Comparison of ENCODE assay signal across 16 cellular contexts in genomic region chr10:131200856-131201470, GRCh38.
"Had no signal": no experiment of that assay in that cellular context is flagged by ENCODE, and none has a peak within 500 bp of the region (broad histone marks: within the 10 kb centered on the region; RNA-seq: fewer than 3 reads in every experiment).

No MANE protein-coding gene starts in this region.

- H3K36me3 ChIP-seq: ascending aorta, gastrocnemius medialis, heart right ventricle, suprapubic skin, transverse colon had no signal

- H3K27ac ChIP-seq: ascending aorta, gastrocnemius medialis, heart right ventricle, suprapubic skin, transverse colon had no signal

- H3K27me3 ChIP-seq: ascending aorta, gastrocnemius medialis, suprapubic skin, transverse colon had no signal

- H3K4me1 ChIP-seq: ascending aorta, gastrocnemius medialis, heart right ventricle, suprapubic skin, transverse colon had no signal

- H3K4me3 ChIP-seq: ascending aorta, gastrocnemius medialis, heart right ventricle, suprapubic skin, transverse colon had no signal

- DNase-seq: activated CD4-positive, alpha-beta T cell treated with anti-CD3 and anti-CD28 coated beads, Interleukin-2, amount 50 U/mL, for 48 hours; activated T-cell treated with anti-CD3 and anti-CD28 coated beads, Interleukin-2, amount 50 U/mL, for 24 hours; cortex of kidney; effector CD4-positive, alpha-beta T cell; gastrocnemius medialis; heart right ventricle; immature natural killer cell; midbrain; nucleus accumbens; SIG-M5; T1000; transverse colon had no signal

- ATAC-seq: activated CD4-positive, CD25-positive, alpha-beta regulatory T cell treated with anti-CD3 and anti-CD28 coated beads, Interleukin-2, amount 50 U/mL, for 24 hours; esophagus mucosa; gastrocnemius medialis; heart right ventricle had no signal

- H3K9me3 ChIP-seq: ascending aorta, gastrocnemius medialis, heart right ventricle, suprapubic skin, transverse colon had no signal
